Comparison of ENCODE assay signal across 8 cellular contexts in the genomic region with DNA sequence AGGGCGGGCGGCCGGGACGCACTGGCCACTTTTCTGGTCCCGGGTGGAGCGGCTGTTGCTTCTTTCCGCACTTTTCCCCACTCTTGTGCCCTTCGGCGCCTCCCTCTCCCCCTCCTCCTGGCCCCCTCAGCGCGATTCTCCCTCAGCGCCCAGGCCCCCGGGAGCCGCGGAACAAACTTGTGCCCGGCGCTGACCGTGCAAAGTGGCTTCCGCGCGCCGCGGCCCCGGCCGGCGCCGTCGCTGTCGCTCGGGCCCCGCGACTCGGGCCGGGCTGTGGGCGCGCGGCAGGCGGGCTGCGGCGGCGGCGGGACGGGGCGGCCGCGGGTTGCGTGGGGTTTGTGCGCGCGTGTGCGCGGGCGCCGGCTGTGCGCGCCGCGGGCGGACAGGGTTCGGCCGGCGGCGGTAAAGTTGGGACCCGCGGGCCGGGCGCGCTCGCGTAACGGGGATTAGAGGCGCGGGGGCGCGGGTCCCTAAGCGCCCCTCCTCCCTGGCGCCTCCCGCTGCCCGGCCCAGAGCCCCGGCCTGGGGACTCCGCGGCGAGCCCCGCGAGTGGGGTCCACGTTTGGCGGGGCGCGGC. TPM values are rescaled to one million over a fixed set of nuclear protein-coding genes. Genes with fewer than 3 reads are reported as not detected.
DNase-seq lines count a peak whose midpoint lies in the region; ATAC-seq and TF ChIP-seq lines count a peak whose summit lies in the region.

No MANE protein-coding gene starts in this region.

- BruUV-seq in PC-9 (replicated peaks; lab: Mats Ljungman, UMichigan), result no TSS peak

- DNase-seq in GM06990 (ENCODE audit: extremely low read depth, insufficient read length) (no peak), H7 (peak; percentile 61), PC-9 (no peak), dorsolateral prefrontal cortex (peak in 3 of 10 donors; percentile 3 to 43 (median 4)), aorta (peak; percentile 41 to 75), NCI-H748 treated with DMSO at 0.1 percent for 48 hours (lab: John Stamatoyannopoulos, UW) (no peak), COR-L47 (lab: John Stamatoyannopoulos, UW) (no peak)

- peak overlapping the region; percentile 53 to 76 for H3K9ac ChIP-seq in mucosa of rectum (ENCODE audit: low read depth in 1 of 2, low read length in 2 of 2)

- H4K20me1 ChIP-seq in PC-9 (ENCODE audit: insufficient read depth), result no peaks in the 10 kb centered on the region

- peak; percentile 2 for ATAC-seq in aorta (ENCODE audit: low FRiP score)

- 0 out of 2 replicates have a peak overlapping the region, but pooled peaks have one; percentile 70 for H2AFZ ChIP-seq in PC-9

- H3K4me3 ChIP-seq in GM06990 (replicated peaks; ENCODE audit: low read depth, low read length) (peak overlapping the region; percentile 95), H7 (ENCODE audit: insufficient read depth, low read depth, low read length) (peak overlapping the region; percentile 83), PC-9 (peak overlapping the region; percentile 84; the same call in 1 of the 2 replicates), dorsolateral prefrontal cortex (peak overlapping the region; percentile 53 to 92 (median 81)), mucosa of rectum (ENCODE audit: low read length in 2 of 2) (peak overlapping the region; percentile 89 to 98), aorta (ENCODE audit: low read length in 2 of 2) (peak overlapping the region; percentile 90 to 93)

- H3K4me1 ChIP-seq in PC-9 (replicated peaks; ENCODE audit: insufficient read depth) (no peaks in the 10 kb centered on the region; the same call in 1 of the 2 replicates), mucosa of rectum (ENCODE audit: control insufficient read depth in 2 of 2, insufficient read depth in 2 of 2, low read length in 2 of 2) (peaks cover 5 to 6% of the 10 kb centered on the region in 2 donors), aorta (ENCODE audit: control insufficient read depth in 1 of 2, insufficient read depth in 2 of 2, low read length in 2 of 2) (no peaks in the 10 kb centered on the region)

- 0 to 1% methylated on average over 57 to 89 of the region's 89 CpGs for WGBS in aorta, 2 donors

- H3K9me2 ChIP-seq in PC-9 (ENCODE audit: insufficient read depth), result no peaks in the 10 kb centered on the region

- H3K79me2 ChIP-seq in PC-9 (ENCODE audit: low read depth), result peaks cover 6% of the 10 kb centered on the region; the same call in 1 of the 2 replicates

- H3F3A ChIP-seq in PC-9 (ENCODE audit: insufficient read depth, low read depth), result no peaks in the 10 kb centered on the region

- TF ChIP-seq CTCF in GM06990 (IDR thresholded peaks at IDR 0.05; ENCODE audit: insufficient read depth, low read length, poor library complexity, severe bottlenecking), result no peak
- no peak; the same call in 1 of the 2 replicates for TF ChIP-seq CTCF in PC-9 (conservative IDR thresholded peaks at IDR 0.05)
- TF ChIP-seq CTCF in dorsolateral prefrontal cortex (IDR thresholded peaks at IDR 0.05 in 54 of 56, conservative IDR thresholded peaks at IDR 0.05 in 2 of 56; ENCODE audit: low read depth in 1 of 56, partially characterized antibody in 56 of 56), result peak in 2 of 56 donors; percentile 0 to 23

- no peaks in the 10 kb centered on the region for H3K9me3 ChIP-seq in PC-9 (ENCODE audit: insufficient read depth, low read depth)
- no peaks in the 10 kb centered on the region for H3K9me3 ChIP-seq in mucosa of rectum (ENCODE audit: control insufficient read depth in 2 of 2, low read length in 2 of 2)
- H3K9me3 ChIP-seq in aorta (ENCODE audit: control insufficient read depth, low read length), result no peaks in the 10 kb centered on the region

- CTCF ChIA-PET in PC-9 (lab: Charles Lee), result no interaction called here

- POLR2A ChIA-PET in PC-9 (lab: Charles Lee; ENCODE audit: unreplicated experiment), result no interaction called here

- intact Hi-C loops in PC-9 (cut with micrococcal nuclease; ENCODE audit: unreplicated experiment) (no loop called here), dorsolateral prefrontal cortex (cut with DNase I) (loop anchor here in 1 of 2 donors (5.0 to 10.0 kb wide), 4 partner anchors 185 to 532 kb away; partner anchors contain the start of gene ZNF438), aorta (cut with DNase I) (loop anchor here (2.0 to 10.0 kb wide), 10 partner anchors 57 to 582 kb away; partner anchors contain the start of gene ZNF438 (in 2 of the 2))

- no peak overlapping the region for H3K27ac ChIP-seq in PC-9
- H3K27ac ChIP-seq in dorsolateral prefrontal cortex, result peak overlapping the region in 58 of 59 donors; percentile 46 to 96 (median 90)
- H3K27ac ChIP-seq in mucosa of rectum (ENCODE audit: low read depth in 2 of 2, low read length in 2 of 2), result peak overlapping the region; percentile 84 to 88
- peak overlapping the region; percentile 80 to 89 for H3K27ac ChIP-seq in aorta (ENCODE audit: low read depth in 1 of 2, low read length in 2 of 2)

- no peaks in the 10 kb centered on the region for H3K36me3 ChIP-seq in GM06990 (ENCODE audit: control insufficient read depth, insufficient read depth, low read length)
- H3K36me3 ChIP-seq in H7 (replicated peaks; ENCODE audit: control insufficient read depth, insufficient read depth, low read length), result no peaks in the 10 kb centered on the region
- no peaks in the 10 kb centered on the region for H3K36me3 ChIP-seq in PC-9 (ENCODE audit: low read depth)
- no peaks in the 10 kb centered on the region for H3K36me3 ChIP-seq in mucosa of rectum (ENCODE audit: control insufficient read depth in 2 of 2, insufficient read depth in 2 of 2, low read length in 2 of 2)
- H3K36me3 ChIP-seq in aorta (ENCODE audit: control insufficient read depth in 1 of 2, insufficient read depth in 2 of 2, low read length in 1 of 2), result no peaks in the 10 kb centered on the region

- H3K4me2 ChIP-seq in PC-9, result peak overlapping the region; percentile 72

- H3K27me3 ChIP-seq in GM06990 (replicated peaks; ENCODE audit: control insufficient read depth, insufficient read depth, low read length) (no peaks in the 10 kb centered on the region), H7 (ENCODE audit: control insufficient read depth, insufficient read depth, low read length) (peaks cover 42% of the 10 kb centered on the region), PC-9 (ENCODE audit: insufficient read depth, low read depth) (0 out of 2 replicates have a peak, but pooled peaks cover 4% of the 10 kb centered on the region), dorsolateral prefrontal cortex (peaks cover 0 to 46% (median 5%) of the 10 kb centered on the region in 45 donors), mucosa of rectum (ENCODE audit: control insufficient read depth in 2 of 2, insufficient read depth in 2 of 2, low read length in 2 of 2) (peaks cover 0 to 6% of the 10 kb centered on the region in 2 donors), aorta (ENCODE audit: control insufficient read depth in 1 of 2, insufficient read depth in 2 of 2, low read length in 1 of 2) (no peaks in the 10 kb centered on the region)

RNA-seq across cellular contexts. Expression of gene ZEB1, which starts 0.7 kb away (rescaled TPM):
- total RNA-seq in H7 (2014; rRNA removed; shearing (Covaris generic)), result 6.8 and 9.4 TPM in 2 replicates
- 1.0 and 1.4 TPM in 2 replicates for total RNA-seq in PC-9 (2021)
- total RNA-seq in dorsolateral prefrontal cortex, result 100 to 1,000 TPM in 17 of 120 experiments, 10 to 100 TPM in 103; 53.6 to 139 (median 89.0) TPM
- 100 to 1,000 TPM; 187 to 214 TPM for total RNA-seq in aorta
- polyA plus RNA-seq in aorta, result 100 to 1,000 TPM in 1 of 2 donors, 10 to 100 TPM in 1; 36.8 to 119 TPM

Comparison
In these comparisons a context has a peak if more than half of its experiments do, and no peak if none do; other contexts are left out.
1. DNase-seq: peak in H7 (single experiment) and aorta (2 of 2); none in GM06990 (single experiment), PC-9 (0 of 2), NCI-H748 treated with DMSO at 0.1 percent for 48 hours (single experiment) and COR-L47 (single experiment).
2. Peak in every context shown above with its lines, with median percentiles within 50 percentile points of each other: H3K4me3 ChIP-seq.